Comparison of ENCODE assay signal across 1 cellular context in the genomic region with DNA sequence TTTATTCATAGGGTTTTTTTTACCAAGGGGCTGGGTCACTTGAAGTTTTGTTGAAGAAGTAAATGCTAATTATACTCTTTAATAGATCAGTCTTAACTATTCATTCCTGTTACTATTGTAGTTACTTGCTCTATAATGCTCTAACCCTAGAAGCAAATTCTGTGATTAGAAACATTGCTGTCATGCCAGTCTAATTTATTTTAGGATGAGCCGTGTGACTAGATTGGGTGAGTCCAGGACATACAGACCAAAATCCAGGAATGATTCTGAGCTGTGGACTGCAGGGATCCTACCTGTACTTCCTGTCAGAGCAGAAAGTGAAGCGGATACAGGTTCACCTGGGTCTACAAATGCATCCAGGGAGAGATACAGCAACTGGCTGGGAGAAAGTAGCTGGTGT.
TF ChIP-seq lines count a peak whose summit lies in the region.

No MANE protein-coding gene starts in this region.

TF ChIP-seq in K562, 482 proteins besides CTCF, POLR2A, EP300 and RAD21:
- TF ChIP-seq, protein P1, sequence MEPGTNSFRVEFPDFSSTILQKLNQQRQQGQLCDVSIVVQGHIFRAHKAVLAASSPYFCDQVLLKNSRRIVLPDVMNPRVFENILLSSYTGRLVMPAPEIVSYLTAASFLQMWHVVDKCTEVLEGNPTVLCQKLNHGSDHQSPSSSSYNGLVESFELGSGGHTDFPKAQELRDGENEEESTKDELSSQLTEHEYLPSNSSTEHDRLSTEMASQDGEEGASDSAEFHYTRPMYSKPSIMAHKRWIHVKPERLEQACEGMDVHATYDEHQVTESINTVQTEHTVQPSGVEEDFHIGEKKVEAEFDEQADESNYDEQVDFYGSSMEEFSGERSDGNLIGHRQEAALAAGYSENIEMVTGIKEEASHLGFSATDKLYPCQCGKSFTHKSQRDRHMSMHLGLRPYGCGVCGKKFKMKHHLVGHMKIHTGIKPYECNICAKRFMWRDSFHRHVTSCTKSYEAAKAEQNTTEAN (CRISPR knock-in tag; IDR thresholded peaks at IDR 0.05) = no peak
- TF ChIP-seq YBX1 (IDR thresholded peaks at IDR 0.05) (no peak), ZNF780A (CRISPR knock-in tag; IDR thresholded peaks at IDR 0.05) (no peak), HEY1 (CRISPR knock-in tag; IDR thresholded peaks at IDR 0.05; ENCODE audit: borderline replicate concordance) (no peak), PHB (CRISPR knock-in tag; IDR thresholded peaks at IDR 0.05) (no peak), SRSF3 (IDR thresholded peaks at IDR 0.05; ENCODE audit: insufficient read depth, low read length) (no peak), SMARCA5 (IDR thresholded peaks at IDR 0.05) (no peak), ZNF121 (CRISPR knock-in tag; conservative IDR thresholded peaks at IDR 0.05) (no peak)
- TF ChIP-seq, protein P2, sequence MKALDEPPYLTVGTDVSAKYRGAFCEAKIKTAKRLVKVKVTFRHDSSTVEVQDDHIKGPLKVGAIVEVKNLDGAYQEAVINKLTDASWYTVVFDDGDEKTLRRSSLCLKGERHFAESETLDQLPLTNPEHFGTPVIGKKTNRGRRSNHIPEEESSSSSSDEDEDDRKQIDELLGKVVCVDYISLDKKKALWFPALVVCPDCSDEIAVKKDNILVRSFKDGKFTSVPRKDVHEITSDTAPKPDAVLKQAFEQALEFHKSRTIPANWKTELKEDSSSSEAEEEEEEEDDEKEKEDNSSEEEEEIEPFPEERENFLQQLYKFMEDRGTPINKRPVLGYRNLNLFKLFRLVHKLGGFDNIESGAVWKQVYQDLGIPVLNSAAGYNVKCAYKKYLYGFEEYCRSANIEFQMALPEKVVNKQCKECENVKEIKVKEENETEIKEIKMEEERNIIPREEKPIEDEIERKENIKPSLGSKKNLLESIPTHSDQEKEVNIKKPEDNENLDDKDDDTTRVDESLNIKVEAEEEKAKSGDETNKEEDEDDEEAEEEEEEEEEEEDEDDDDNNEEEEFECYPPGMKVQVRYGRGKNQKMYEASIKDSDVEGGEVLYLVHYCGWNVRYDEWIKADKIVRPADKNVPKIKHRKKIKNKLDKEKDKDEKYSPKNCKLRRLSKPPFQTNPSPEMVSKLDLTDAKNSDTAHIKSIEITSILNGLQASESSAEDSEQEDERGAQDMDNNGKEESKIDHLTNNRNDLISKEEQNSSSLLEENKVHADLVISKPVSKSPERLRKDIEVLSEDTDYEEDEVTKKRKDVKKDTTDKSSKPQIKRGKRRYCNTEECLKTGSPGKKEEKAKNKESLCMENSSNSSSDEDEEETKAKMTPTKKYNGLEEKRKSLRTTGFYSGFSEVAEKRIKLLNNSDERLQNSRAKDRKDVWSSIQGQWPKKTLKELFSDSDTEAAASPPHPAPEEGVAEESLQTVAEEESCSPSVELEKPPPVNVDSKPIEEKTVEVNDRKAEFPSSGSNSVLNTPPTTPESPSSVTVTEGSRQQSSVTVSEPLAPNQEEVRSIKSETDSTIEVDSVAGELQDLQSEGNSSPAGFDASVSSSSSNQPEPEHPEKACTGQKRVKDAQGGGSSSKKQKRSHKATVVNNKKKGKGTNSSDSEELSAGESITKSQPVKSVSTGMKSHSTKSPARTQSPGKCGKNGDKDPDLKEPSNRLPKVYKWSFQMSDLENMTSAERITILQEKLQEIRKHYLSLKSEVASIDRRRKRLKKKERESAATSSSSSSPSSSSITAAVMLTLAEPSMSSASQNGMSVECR (CRISPR knock-in tag; IDR thresholded peaks at IDR 0.05) = no peak
